36 cellular contexts compared by ENCODE assay signal in the genomic region with DNA sequence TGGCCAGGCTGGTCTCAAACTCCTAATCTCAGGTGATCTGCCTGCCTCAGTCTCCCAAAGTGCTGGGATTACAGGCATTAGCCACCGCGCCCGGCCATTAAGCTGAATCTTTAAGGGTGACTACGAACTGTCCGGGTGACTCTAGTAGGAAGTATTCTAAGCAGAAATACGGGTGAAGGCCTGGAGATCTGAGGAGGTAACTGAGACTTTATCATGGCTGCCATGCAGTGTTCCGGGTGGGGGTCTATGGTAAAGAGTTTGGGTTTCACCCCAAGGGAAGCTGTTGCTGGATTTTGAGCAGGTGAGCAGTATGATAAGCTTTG.
"Had no signal": no experiment of that assay in that cellular context is flagged by ENCODE, and none has a peak within 500 bp of the region (broad histone marks: within the 10 kb centered on the region; RNA-seq: fewer than 3 reads in every experiment).

No MANE protein-coding gene starts in this region.

- H3K4me1 ChIP-seq: breast epithelium had no signal

- H3K27ac ChIP-seq: body of pancreas, brain microvascular endothelial cell, breast epithelium had no signal

- H3K27me3 ChIP-seq: adrenal gland, body of pancreas, brain microvascular endothelial cell, breast epithelium had no signal

- H3K4me1 Mint-ChIP-seq: activated B cell treated with CpG ODN at 0.5 μM for 24 hours; activated CD4-positive, alpha-beta T cell treated with anti-CD3 and anti-CD28 coated beads, Interleukin-2, amount 10 ng/mL, durations not matched to agents 24 days and 14 days; activated naive CD8-positive, alpha-beta T cell treated with anti-CD3 and anti-CD28 coated beads for 36 hours had no signal

- H3K4me3 Mint-ChIP-seq: activated B cell treated with CpG ODN at 0.5 μM for 24 hours; activated CD4-positive, alpha-beta memory T cell treated with anti-CD3 and anti-CD28 coated beads for 36 hours; activated CD4-positive, alpha-beta T cell treated with anti-CD3 and anti-CD28 coated beads, Interleukin-2, amount 10 ng/mL, durations not matched to agents 24 days and 14 days; activated CD8-positive, alpha-beta T cell treated with anti-CD3 and anti-CD28 coated beads for 36 hours; activated naive CD4-positive, alpha-beta T cell treated with anti-CD3 and anti-CD28 coated beads for 36 hours; activated naive CD8-positive, alpha-beta T cell treated with anti-CD3 and anti-CD28 coated beads for 36 hours; activated T-cell treated with anti-CD3 and anti-CD28 coated beads, Interleukin-2, amount 50 U/mL, for 4 hours; activated T-cell treated with anti-CD3 and anti-CD28 coated beads, Interleukin-2, amount 50 U/mL, for 72 hours; activated T-helper 1 cell treated with anti-CD3 and anti-CD28 coated beads, Interleukin-12 subunit alpha, Interleukin-12 subunit beta, Interleukin-2, Interleukin-4 antibody, amounts not matched to agents 30 ng/mL and 10 ng/mL and 1 ng/mL, durations not matched to agents 14 hours and 24 hours and 36 hours; activated T-helper 17 cell treated with anti-CD3 and anti-CD28 coated beads, Interleukin-2, amount 50 U/mL, for 72 hours; T-helper 1 cell treated with Interleukin-12 subunit alpha and Interleukin-12 subunit beta and Interleukin-4 antibody, amounts not matched to agents 30 μg/mL and 1 μg/mL, for 36 hours; T-helper 2 cell treated with Interferon-gamma antibody and Interleukin-4, amounts not matched to agents 5 μg/mL and 100 μg/mL, for 36 hours had no signal

- H3K9me3 ChIP-seq: adrenal gland, body of pancreas, breast epithelium had no signal

- H3K9me3 Mint-ChIP-seq: activated B cell treated with CpG ODN at 0.5 μM for 24 hours; activated CD4-positive, alpha-beta memory T cell treated with anti-CD3 and anti-CD28 coated beads for 36 hours; activated CD4-positive, alpha-beta T cell treated with anti-CD3 and anti-CD28 coated beads, Interleukin-2, amount 10 ng/mL, durations not matched to agents 24 days and 14 days; activated CD8-positive, alpha-beta T cell treated with anti-CD3 and anti-CD28 coated beads for 36 hours; activated naive CD4-positive, alpha-beta T cell treated with anti-CD3 and anti-CD28 coated beads for 36 hours; activated naive CD4-positive, alpha-beta T cell treated with anti-CD3 and anti-CD28 coated beads, Interleukin-2, amount 50 U/mL, for 72 hours; activated naive CD8-positive, alpha-beta T cell treated with anti-CD3 and anti-CD28 coated beads for 36 hours; activated T-cell treated with anti-CD3 and anti-CD28 coated beads, Interleukin-2, amount 50 U/mL, for 4 hours; activated T-cell treated with anti-CD3 and anti-CD28 coated beads, Interleukin-2, amount 50 U/mL, for 72 hours; activated T-helper 1 cell treated with anti-CD3 and anti-CD28 coated beads, Interleukin-12 subunit alpha, Interleukin-12 subunit beta, Interleukin-2, Interleukin-4 antibody, amounts not matched to agents 30 ng/mL and 10 ng/mL and 1 ng/mL, durations not matched to agents 14 hours and 24 hours and 36 hours; activated T-helper 17 cell treated with anti-CD3 and anti-CD28 coated beads, Interleukin-2, amount 50 U/mL, for 72 hours; T-helper 1 cell treated with Interleukin-12 subunit alpha and Interleukin-12 subunit beta and Interleukin-4 antibody, amounts not matched to agents 30 μg/mL and 1 μg/mL, for 36 hours; T-helper 2 cell treated with Interferon-gamma antibody and Interleukin-4, amounts not matched to agents 5 μg/mL and 100 μg/mL, for 36 hours had no signal

- H3K36me3 Mint-ChIP-seq: activated CD4-positive, alpha-beta memory T cell treated with anti-CD3 and anti-CD28 coated beads for 36 hours; activated naive CD4-positive, alpha-beta T cell treated with anti-CD3 and anti-CD28 coated beads, Interleukin-2, amount 50 U/mL, for 72 hours; activated naive CD8-positive, alpha-beta T cell treated with anti-CD3 and anti-CD28 coated beads for 36 hours had no signal

- H3K4me3 ChIP-seq: adrenal gland, body of pancreas, breast epithelium had no signal

- DNase-seq: activated B cell treated with CpG ODN at 0.5 μM for 24 hours; activated CD4-positive, alpha-beta memory T cell treated with anti-CD3 and anti-CD28 coated beads for 36 hours; activated CD4-positive, alpha-beta T cell treated with anti-CD3 and anti-CD28 coated beads for 4 hours; activated CD4-positive, alpha-beta T cell treated with anti-CD3 and anti-CD28 coated beads, Interleukin-2, amount 10 ng/mL, durations not matched to agents 24 days and 14 days; activated CD4-positive, alpha-beta T cell treated with anti-CD3 and anti-CD28 coated beads, Interleukin-2, amount 50 U/mL, for 1 hour; activated CD4-positive, alpha-beta T cell treated with anti-CD3 and anti-CD28 coated beads, Interleukin-2, amount 50 U/mL, for 4 hours; activated CD4-positive, CD25-positive, alpha-beta regulatory T cell treated with anti-CD3 and anti-CD28 coated beads, Interleukin-2, amount 50 U/mL, for 72 hours; activated CD8-positive, alpha-beta memory T cell treated with anti-CD3 and anti-CD28 coated beads, Interleukin-2, amount 50 U/mL, for 4 hours; activated CD8-positive, alpha-beta T cell treated with anti-CD3 and anti-CD28 coated beads for 36 hours; activated effector memory CD4-positive, alpha-beta T cell treated with anti-CD3 and anti-CD28 coated beads, Interleukin-2, amount 50 U/mL, for 16 hours; activated gamma-delta T cell treated with Interleukin-2 at 50 U/mL for 16 hours; activated naive CD4-positive, alpha-beta T cell; activated naive CD4-positive, alpha-beta T cell treated with anti-CD3 and anti-CD28 coated beads for 36 hours; activated naive CD4-positive, alpha-beta T cell treated with anti-CD3 and anti-CD28 coated beads, Interleukin-2, amount 50 U/mL, for 16 hours; activated naive CD8-positive, alpha-beta T cell treated with anti-CD3 and anti-CD28 coated beads for 36 hours; activated T-cell treated with anti-CD3 and anti-CD28 coated beads for 4 hours; activated T-cell treated with anti-CD3 and anti-CD28 coated beads, Interleukin-2, amount 50 U/mL, for 1 hour; activated T-cell treated with anti-CD3 and anti-CD28 coated beads, Interleukin-2, amount 50 U/mL, for 4 hours; activated T-cell treated with anti-CD3 and anti-CD28 coated beads, Interleukin-2, amount 50 U/mL, for 72 hours; adrenal gland; amniotic stem cell; aorta; body of pancreas; brain microvascular endothelial cell; central memory CD4-positive, alpha-beta T cell; T-helper 1 cell; T-helper 2 cell; T-helper 9 cell had no signal

- H3K27me3 Mint-ChIP-seq: activated CD8-positive, alpha-beta T cell treated with anti-CD3 and anti-CD28 coated beads for 36 hours; activated naive CD8-positive, alpha-beta T cell treated with anti-CD3 and anti-CD28 coated beads for 36 hours had no signal

- FAIRE-seq: astrocyte, TTC549 had no signal

- H3K27ac Mint-ChIP-seq: activated B cell treated with CpG ODN at 0.5 μM for 24 hours; activated CD4-positive, alpha-beta memory T cell treated with anti-CD3 and anti-CD28 coated beads for 36 hours; activated CD4-positive, alpha-beta T cell treated with anti-CD3 and anti-CD28 coated beads, Interleukin-2, amount 10 ng/mL, durations not matched to agents 24 days and 14 days; activated CD8-positive, alpha-beta T cell treated with anti-CD3 and anti-CD28 coated beads for 36 hours; activated naive CD4-positive, alpha-beta T cell treated with anti-CD3 and anti-CD28 coated beads for 36 hours; activated naive CD4-positive, alpha-beta T cell treated with anti-CD3 and anti-CD28 coated beads, Interleukin-2, amount 50 U/mL, for 72 hours; activated naive CD8-positive, alpha-beta T cell treated with anti-CD3 and anti-CD28 coated beads for 36 hours; activated T-cell treated with anti-CD3 and anti-CD28 coated beads, Interleukin-2, amount 50 U/mL, for 72 hours; activated T-helper 1 cell treated with anti-CD3 and anti-CD28 coated beads, Interleukin-12 subunit alpha, Interleukin-12 subunit beta, Interleukin-2, Interleukin-4 antibody, amounts not matched to agents 30 ng/mL and 10 ng/mL and 1 ng/mL, durations not matched to agents 14 hours and 24 hours and 36 hours; activated T-helper 17 cell treated with anti-CD3 and anti-CD28 coated beads, Interleukin-2, amount 50 U/mL, for 72 hours; T-helper 1 cell treated with Interleukin-12 subunit alpha and Interleukin-12 subunit beta and Interleukin-4 antibody, amounts not matched to agents 30 μg/mL and 1 μg/mL, for 36 hours; T-helper 2 cell treated with Interferon-gamma antibody and Interleukin-4, amounts not matched to agents 5 μg/mL and 100 μg/mL, for 36 hours had no signal

- H3K36me3 ChIP-seq: adrenal gland, brain microvascular endothelial cell, breast epithelium had no signal

- ATAC-seq: activated CD8-positive, alpha-beta T cell treated with anti-CD3 and anti-CD28 coated beads for 36 hours; activated naive CD4-positive, alpha-beta T cell treated with anti-CD3 and anti-CD28 coated beads, Interleukin-2, amount 50 U/mL, for 72 hours; activated T-cell treated with anti-CD3 and anti-CD28 coated beads, Interleukin-2, amount 50 U/mL, for 4 hours; activated T-cell treated with anti-CD3 and anti-CD28 coated beads, Interleukin-2, amount 50 U/mL, for 72 hours; activated T-helper 17 cell treated with anti-CD3 and anti-CD28 coated beads, Interleukin-2, amount 50 U/mL, for 72 hours; body of pancreas had no signal
